Comparison of ENCODE assay signal across 1 cellular context in genomic region chr2:240818543-240819403, GRCh38.
A peak's percentile ranks its signal among the peaks of the same experiment; 100 is the strongest.
TF ChIP-seq lines count a peak whose summit lies in the region.

No MANE protein-coding gene starts in this region.

TF ChIP-seq in WTC11, 78 proteins besides CTCF, POLR2A, EP300 and RAD21 (continued from another document):
- TF ChIP-seq USF2 (CRISPR knock-in tag; IDR thresholded peaks at IDR 0.05), result no peak
- no peak for TF ChIP-seq ATF6 (CRISPR knock-in tag; IDR thresholded peaks at IDR 0.05)
- TF ChIP-seq RORB (CRISPR knock-in tag; IDR thresholded peaks at IDR 0.05), result no peak
- no peak for TF ChIP-seq RELA (CRISPR knock-in tag; IDR thresholded peaks at IDR 0.05; ENCODE audit: borderline replicate concordance)
- peak; percentile 77 for TF ChIP-seq MAX (CRISPR knock-in tag; IDR thresholded peaks at IDR 0.05)
- no peak; the same call in 1 of the 2 replicates for TF ChIP-seq ETV6 (CRISPR knock-in tag; IDR thresholded peaks at IDR 0.05)
- 0 out of 2 replicates have a peak, but pooled peaks have one; percentile 20 for TF ChIP-seq E2F5 (CRISPR knock-in tag; IDR thresholded peaks at IDR 0.05)
